Comparison of ENCODE assay signal across 13 cellular contexts in genomic region chr14:54220122-54220691, GRCh38.
DNase-seq lines count a peak whose midpoint lies in the region; ATAC-seq, FAIRE-seq and TF ChIP-seq lines count a peak whose summit lies in the region.
"Had no signal": no experiment of that assay in that cellular context is flagged by ENCODE, and none has a peak within 500 bp of the region (broad histone marks: within the 10 kb centered on the region; RNA-seq: fewer than 3 reads in every experiment).

No MANE protein-coding gene starts in this region.

- intact Hi-C loops in endothelial cell of umbilical vein (cut with micrococcal nuclease) = no loop called here

- 7 to 8% methylated on average over 21 to 26 of the region's 26 CpGs for WGBS in upper lobe of left lung, 2 donors

- CTCF ChIA-PET in endothelial cell of umbilical vein (lab: Charles Lee) = interaction anchor here (0.9 to 1.5 kb wide), 4 partner anchors 10 to 123 kb away, joined by 3 to 7 read pairs (median 4); no protein-coding TSS in a partner anchor

- TF ChIP-seq EP300 in upper lobe of left lung (IDR thresholded peaks at IDR 0.05) = no peak

- peak overlapping the region; percentile 36 for H3K4me3 Mint-ChIP-seq in activated T-cell treated with anti-CD3 and anti-CD28 coated beads, Interleukin-2, amount 50 U/mL, for 4 hours
- H3K4me3 Mint-ChIP-seq in mesothelial cell of epicardium = peak overlapping the region; percentile 68

- no peaks in the 10 kb centered on the region for H3K27me3 ChIP-seq in endothelial cell of umbilical vein (ENCODE audit: control insufficient read depth in 2 of 2, insufficient read depth in 2 of 2, low read length in 2 of 2)
- peaks cover 0 to 3% (median 0%) of the 10 kb centered on the region in 4 donors for H3K27me3 ChIP-seq in upper lobe of left lung

- TF ChIP-seq CTCF in endothelial cell of umbilical vein (IDR thresholded peaks at IDR 0.05; ENCODE audit: extremely low read depth in 1 of 2, insufficient read depth in 1 of 2, low read depth in 1 of 2, low read length in 2 of 2) (no peak), mesothelial cell of epicardium (IDR thresholded peaks at IDR 0.05; ENCODE audit: unreplicated experiment) (no peak), upper lobe of left lung (IDR thresholded peaks at IDR 0.05) (no peak)

- no peaks in the 10 kb centered on the region for H3K36me3 Mint-ChIP-seq in activated T-cell treated with anti-CD3 and anti-CD28 coated beads, Interleukin-2, amount 50 U/mL, for 4 hours (ENCODE audit: insufficient read depth)
- H3K36me3 Mint-ChIP-seq in mesothelial cell of epicardium = no peaks in the 10 kb centered on the region

- dilution Hi-C loops in endothelial cell of umbilical vein (cut with MboI; ENCODE audit: extremely low pct_ligation_motif_present, low sequenced_read_pairs) = no loop called here

- no peak for DNase-seq in activated T-cell treated with anti-CD3 and anti-CD28 coated beads, Interleukin-2, amount 50 U/mL, for 4 hours
- no peak for DNase-seq in activated T-cell treated with anti-CD3 and anti-CD28 coated beads for 4 hours
- DNase-seq in endothelial cell of umbilical vein (ENCODE audit: low read depth, low spot score) = peak; percentile 19
- DNase-seq in mesothelial cell of epicardium (ENCODE audit: low spot score in 2 of 2, unreplicated experiment in 2 of 2) = no peak
- peak in 1 of 2 donors; percentile 54 for DNase-seq in upper lobe of left lung
- DNase-seq in NCI-H82 (lab: John Stamatoyannopoulos, UW) = no peak
- no peak for DNase-seq in D341Med (ENCODE audit: low spot score)
- no peak for DNase-seq in NOMO-1 (lab: John Stamatoyannopoulos, UW; ENCODE audit: unreplicated experiment in 2 of 2)
- DNase-seq: left colon, substantia nigra had no signal

- no TSS peak for BruUV-seq in endothelial cell of umbilical vein (replicated peaks; lab: Mats Ljungman, UMichigan)

- H3K4me1 Mint-ChIP-seq in activated T-cell treated with anti-CD3 and anti-CD28 coated beads, Interleukin-2, amount 50 U/mL, for 4 hours (ENCODE audit: low read depth) = peaks cover 12% of the 10 kb centered on the region
- H3K4me1 Mint-ChIP-seq in mesothelial cell of epicardium = peaks cover 65% of the 10 kb centered on the region

- no peaks in the 10 kb centered on the region for H3K9me3 ChIP-seq in endothelial cell of umbilical vein (replicated peaks; ENCODE audit: control insufficient read depth, insufficient read depth, low read length)
- H3K9me3 ChIP-seq in upper lobe of left lung = no peaks in the 10 kb centered on the region

- H3K4me3 ChIP-seq in endothelial cell of umbilical vein (replicated peaks in 1 of 3; ENCODE audit: insufficient read depth in 1 of 3, low read depth in 1 of 3, low read length in 3 of 3) (peak overlapping the region in 2 of 3 experiments; percentile 13 to 15), upper lobe of left lung (peak overlapping the region in 3 of 4 donors; percentile 23 to 40 (median 38))

- H3K27me3 Mint-ChIP-seq in activated T-cell treated with anti-CD3 and anti-CD28 coated beads, Interleukin-2, amount 50 U/mL, for 4 hours (ENCODE audit: low read depth) = peaks cover 68% of the 10 kb centered on the region
- H3K27me3 Mint-ChIP-seq in mesothelial cell of epicardium (ENCODE audit: low read depth) = peaks cover 40% of the 10 kb centered on the region

- no peaks in the 10 kb centered on the region for H4K20me1 ChIP-seq in endothelial cell of umbilical vein (replicated peaks; ENCODE audit: control insufficient read depth, extremely low read depth, insufficient read depth, low read length)

- H2AFZ ChIP-seq in endothelial cell of umbilical vein (ENCODE audit: low read depth, low read length) = peak overlapping the region; percentile 69

- no peaks in the 10 kb centered on the region for H3K9me1 ChIP-seq in endothelial cell of umbilical vein (replicated peaks; ENCODE audit: control insufficient read depth, extremely low read depth, insufficient read depth, low read length)

- H3K4me1 ChIP-seq in endothelial cell of umbilical vein (ENCODE audit: control insufficient read depth, extremely low read depth, insufficient read depth, low read length) (peaks cover 9% of the 10 kb centered on the region), upper lobe of left lung (peaks cover 0 to 6% (median 0%) of the 10 kb centered on the region in 4 donors)

- H3K27ac ChIP-seq in endothelial cell of umbilical vein (ENCODE audit: insufficient read depth, low read depth, low read length) (no peak overlapping the region), upper lobe of left lung (no peak overlapping the region)
- H3K27ac ChIP-seq: C4-2B, HL-60 had no signal

- H3K27ac Mint-ChIP-seq in mesothelial cell of epicardium = peak overlapping the region; percentile 55
- H3K27ac Mint-ChIP-seq: activated T-helper 2 cell treated with anti-CD3 and anti-CD28 coated beads, Interferon-gamma antibody, Interleukin-2, Interleukin-4, amounts not matched to agents 10 μg/mL and 5 μg/mL and 100 μg/mL, durations not matched to agents 14 hours and 24 hours and 36 hours had no signal

- H3K36me3 ChIP-seq in endothelial cell of umbilical vein (ENCODE audit: control insufficient read depth in 2 of 2, extremely low read depth in 1 of 2, insufficient read depth in 2 of 2, low read length in 2 of 2) (no peaks in the 10 kb centered on the region), upper lobe of left lung (no peaks in the 10 kb centered on the region)

- H3K79me2 ChIP-seq in endothelial cell of umbilical vein (ENCODE audit: control insufficient read depth, insufficient read depth, low read length) = no peaks in the 10 kb centered on the region

- peak in 1 of 2 donors; percentile 37 for ATAC-seq in activated T-cell treated with anti-CD3 and anti-CD28 coated beads, Interleukin-2, amount 50 U/mL, for 4 hours
- ATAC-seq in upper lobe of left lung (ENCODE audit: low FRiP score in 2 of 2) = peak in 1 of 2 donors; percentile 79
- ATAC-seq: left colon had no signal

- no peak overlapping the region for H3K9ac ChIP-seq in endothelial cell of umbilical vein (replicated peaks; ENCODE audit: extremely low read depth, insufficient read depth, low read length)

- POLR2A ChIA-PET in endothelial cell of umbilical vein (lab: Charles Lee) = no interaction called here

- peak overlapping the region; percentile 32 for H3K4me2 ChIP-seq in endothelial cell of umbilical vein (ENCODE audit: insufficient read depth, low read length)

- no peak for TF ChIP-seq POLR2A in endothelial cell of umbilical vein (IDR thresholded peaks at IDR 0.05; ENCODE audit: low read depth, low read length)
- no peak for TF ChIP-seq POLR2A in upper lobe of left lung (IDR thresholded peaks at IDR 0.05)

- H3K9me3 Mint-ChIP-seq in activated T-cell treated with anti-CD3 and anti-CD28 coated beads, Interleukin-2, amount 50 U/mL, for 4 hours = no peaks in the 10 kb centered on the region
- no peaks in the 10 kb centered on the region for H3K9me3 Mint-ChIP-seq in mesothelial cell of epicardium
- H3K9me3 Mint-ChIP-seq: activated T-helper 2 cell treated with anti-CD3 and anti-CD28 coated beads, Interferon-gamma antibody, Interleukin-2, Interleukin-4, amounts not matched to agents 10 μg/mL and 5 μg/mL and 100 μg/mL, durations not matched to agents 14 hours and 24 hours and 36 hours had no signal

- FAIRE-seq in endothelial cell of umbilical vein (lab: Jason Lieb, UNC) = peak; percentile 66

TF ChIP-seq in endothelial cell of umbilical vein, 7 proteins besides CTCF, POLR2A, EP300 and RAD21:
- TF ChIP-seq EZH2 (IDR thresholded peaks at IDR 0.05; ENCODE audit: borderline replicate concordance, low read depth, low read length, severe bottlenecking) = peak; percentile 30
- no peak for TF ChIP-seq GATA2 (IDR thresholded peaks at IDR 0.05; ENCODE audit: insufficient read depth, insufficient read length, low read depth, low read length)
